8 cellular contexts compared by ENCODE assay signal in genomic region chrX:1507511-1508463, GRCh38. TPM values are rescaled to one million over a fixed set of nuclear protein-coding genes. Genes with fewer than 3 reads are reported as not detected.
DNase-seq lines count a peak whose midpoint lies in the region; ATAC-seq, FAIRE-seq and TF ChIP-seq lines count a peak whose summit lies in the region.

No MANE protein-coding gene starts in this region.

- no peak overlapping the region for H3K4me3 Mint-ChIP-seq in activated T-helper 1 cell treated with anti-CD3 and anti-CD28 coated beads, Interleukin-12 subunit alpha, Interleukin-12 subunit beta, Interleukin-2, Interleukin-4 antibody, amounts not matched to agents 30 ng/mL and 10 ng/mL and 1 ng/mL, durations not matched to agents 14 hours and 24 hours and 36 hours

- peaks cover 83% of the 10 kb centered on the region for H3K4me1 ChIP-seq in DOHH2 (ENCODE audit: control insufficient read depth, low read length)

- H3K36me3 ChIP-seq in DOHH2 (ENCODE audit: control insufficient read depth, low read length), result peaks cover 77% of the 10 kb centered on the region

- H3K27ac ChIP-seq in DOHH2 (ENCODE audit: low read depth, low read length) (peak overlapping the region; percentile 99), RWPE1 (no peak overlapping the region)

- intact Hi-C loops in activated T-helper 1 cell treated with anti-CD3 and anti-CD28 coated beads, Interleukin-12 subunit alpha, Interleukin-12 subunit beta, Interleukin-2, Interleukin-4 antibody, amounts not matched to agents 30 ng/mL and 10 ng/mL and 1 ng/mL, durations not matched to agents 14 hours and 24 hours and 36 hours (cut with micrococcal nuclease), result no loop called here

- peak; percentile 69 for ATAC-seq in GM19468 (IDR thresholded peaks at IDR 0.05; ENCODE audit: extremely low read depth, unreplicated experiment)
- peak; percentile 75 for ATAC-seq in HG03442 (IDR thresholded peaks at IDR 0.05; ENCODE audit: unreplicated experiment)

- no peak for TF ChIP-seq CTCF in DOHH2 (IDR thresholded peaks at IDR 0.05; ENCODE audit: low read depth, low read length, poor library complexity, severe bottlenecking)
- TF ChIP-seq CTCF in RWPE1 (conservative IDR thresholded peaks at IDR 0.05; ENCODE audit: low read depth), result no peak

- no peak for DNase-seq in activated T-helper 1 cell treated with anti-CD3 and anti-CD28 coated beads, Interleukin-12 subunit alpha, Interleukin-12 subunit beta, Interleukin-2, Interleukin-4 antibody, amounts not matched to agents 30 ng/mL and 10 ng/mL and 1 ng/mL, durations not matched to agents 14 hours and 24 hours and 36 hours (ENCODE audit: low spot score)
- no peak for DNase-seq in ecto neural progenitor cell (ENCODE audit: low spot score)
- no peak for DNase-seq in frontal cortex (ENCODE audit: low spot score in 2 of 2)
- DNase-seq in RWPE1 (ENCODE audit: low spot score), result no peak
- DNase-seq in activated CD4-positive, alpha-beta T cell treated with anti-CD3 and anti-CD28 coated beads, Interleukin-2, amount 50 U/mL, for 48 hours, result no peak

- 0 out of 2 replicates have a peak, but pooled peaks cover 4% of the 10 kb centered on the region for H4K20me1 ChIP-seq in DOHH2 (ENCODE audit: control insufficient read depth, insufficient read depth, low read depth, low read length)

- H3F3A ChIP-seq in DOHH2 (ENCODE audit: control insufficient read depth, insufficient read depth), result peaks cover 43% of the 10 kb centered on the region

- H3K27ac Mint-ChIP-seq in activated T-helper 1 cell treated with anti-CD3 and anti-CD28 coated beads, Interleukin-12 subunit alpha, Interleukin-12 subunit beta, Interleukin-2, Interleukin-4 antibody, amounts not matched to agents 30 ng/mL and 10 ng/mL and 1 ng/mL, durations not matched to agents 14 hours and 24 hours and 36 hours, result peak overlapping the region; percentile 59

- peaks cover 80% of the 10 kb centered on the region for H3K79me2 ChIP-seq in DOHH2 (ENCODE audit: control insufficient read depth, low read length)

- H3K9me2 ChIP-seq in DOHH2 (replicated peaks; ENCODE audit: control insufficient read depth, low read length), result no peaks in the 10 kb centered on the region

- H3K27me3 ChIP-seq in DOHH2 (ENCODE audit: control insufficient read depth, low read length), result no peaks in the 10 kb centered on the region

- H3K27me3 Mint-ChIP-seq in activated T-helper 1 cell treated with anti-CD3 and anti-CD28 coated beads, Interleukin-12 subunit alpha, Interleukin-12 subunit beta, Interleukin-2, Interleukin-4 antibody, amounts not matched to agents 30 ng/mL and 10 ng/mL and 1 ng/mL, durations not matched to agents 14 hours and 24 hours and 36 hours (ENCODE audit: insufficient read depth), result no peaks in the 10 kb centered on the region

- peak overlapping the region; percentile 44 for H3K4me2 ChIP-seq in DOHH2 (ENCODE audit: low read length)

- POLR2A ChIA-PET in RWPE1 (lab: Yijun Ruan, JAX; ENCODE audit: low non-redundant PET), result no interaction called here

- peak overlapping the region; percentile 16; the same call in 1 of the 2 replicates for H3K4me3 ChIP-seq in DOHH2 (ENCODE audit: low read length)

- H3K4me1 Mint-ChIP-seq in activated T-helper 1 cell treated with anti-CD3 and anti-CD28 coated beads, Interleukin-12 subunit alpha, Interleukin-12 subunit beta, Interleukin-2, Interleukin-4 antibody, amounts not matched to agents 30 ng/mL and 10 ng/mL and 1 ng/mL, durations not matched to agents 14 hours and 24 hours and 36 hours (ENCODE audit: low read depth), result peaks cover 12% of the 10 kb centered on the region

- peaks cover 33% of the 10 kb centered on the region for H3K36me3 Mint-ChIP-seq in activated T-helper 1 cell treated with anti-CD3 and anti-CD28 coated beads, Interleukin-12 subunit alpha, Interleukin-12 subunit beta, Interleukin-2, Interleukin-4 antibody, amounts not matched to agents 30 ng/mL and 10 ng/mL and 1 ng/mL, durations not matched to agents 14 hours and 24 hours and 36 hours (ENCODE audit: low read depth)

- no peak for FAIRE-seq in frontal cortex (lab: Jason Lieb, UNC)

- CTCF ChIA-PET in RWPE1 (lab: Yijun Ruan, JAX), result no interaction called here

- H3K9me3 ChIP-seq in DOHH2 (ENCODE audit: control insufficient read depth, insufficient read depth, low read length), result no peaks in the 10 kb centered on the region

- H3K9me3 Mint-ChIP-seq in activated T-helper 1 cell treated with anti-CD3 and anti-CD28 coated beads, Interleukin-12 subunit alpha, Interleukin-12 subunit beta, Interleukin-2, Interleukin-4 antibody, amounts not matched to agents 30 ng/mL and 10 ng/mL and 1 ng/mL, durations not matched to agents 14 hours and 24 hours and 36 hours, result no peaks in the 10 kb centered on the region

RNA-seq across cellular contexts. Expression of gene P2RY8, which starts 29.2 kb away (rescaled TPM):
- total RNA-seq in activated T-helper 1 cell treated with anti-CD3 and anti-CD28 coated beads, Interleukin-12 subunit alpha, Interleukin-12 subunit beta, Interleukin-2, Interleukin-4 antibody, amounts not matched to agents 30 ng/mL and 10 ng/mL and 1 ng/mL, durations not matched to agents 14 hours and 24 hours and 36 hours, result 20.4 and 21.8 TPM in 2 replicates
- total RNA-seq in frontal cortex, result under 0.01 TPM

RNA-seq across cellular contexts. Expression of gene ASMTL, which starts 55.1 kb away (rescaled TPM):
- total RNA-seq in activated T-helper 1 cell treated with anti-CD3 and anti-CD28 coated beads, Interleukin-12 subunit alpha, Interleukin-12 subunit beta, Interleukin-2, Interleukin-4 antibody, amounts not matched to agents 30 ng/mL and 10 ng/mL and 1 ng/mL, durations not matched to agents 14 hours and 24 hours and 36 hours, result 45.4 and 48.0 TPM in 2 replicates
- total RNA-seq in frontal cortex, result 10.6 TPM

Comparison
In these comparisons a context has a peak if more than half of its experiments do, and no peak if none do; other contexts are left out.
1. RNA of gene P2RY8, which starts 29.2 kb away (total RNA-seq): 20.4 to 21.8 TPM in activated T-helper 1 cell treated with anti-CD3 and anti-CD28 coated beads, Interleukin-12 subunit alpha, Interleukin-12 subunit beta, Interleukin-2, Interleukin-4 antibody, amounts not matched to agents 30 ng/mL and 10 ng/mL and 1 ng/mL, durations not matched to agents 14 hours and 24 hours and 36 hours; under 0.01 TPM in frontal cortex (single experiment); every median in the first group is over 10 times any median in the second.